17 cellular contexts compared by ENCODE assay signal in genomic region chr12:5912437-5913334, GRCh38. TPM values are rescaled to one million over a fixed set of nuclear protein-coding genes. Genes with fewer than 3 reads are reported as not detected.
A peak's percentile ranks its signal among the peaks of the same experiment; 100 is the strongest.
DNase-seq lines count a peak whose midpoint lies in the region; ATAC-seq, FAIRE-seq and TF ChIP-seq lines count a peak whose summit lies in the region.
"Had no signal": no experiment of that assay in that cellular context is flagged by ENCODE, and none has a peak within 500 bp of the region (broad histone marks: within the 10 kb centered on the region; RNA-seq: fewer than 3 reads in every experiment).

No MANE protein-coding gene starts in this region.

- no peaks in the 10 kb centered on the region for H3K4me1 Mint-ChIP-seq in activated T-helper 17 cell treated with anti-CD3 and anti-CD28 coated beads, Interleukin-2, amount 50 U/mL, for 72 hours

- peaks cover 13% of the 10 kb centered on the region for H3K27me3 Mint-ChIP-seq in activated T-helper 17 cell treated with anti-CD3 and anti-CD28 coated beads, Interleukin-2, amount 50 U/mL, for 72 hours

- no peak overlapping the region for H2BK15ac ChIP-seq in mesendoderm (replicated peaks; ENCODE audit: low read depth)

- H3K23ac ChIP-seq in mesendoderm (ENCODE audit: low read length): no peak overlapping the region

- H3K4me3 ChIP-seq in brain microvascular endothelial cell (ENCODE audit: low read depth, low read length) (no peak overlapping the region), mesendoderm (ENCODE audit: low read length) (no peak overlapping the region), right cardiac atrium (ENCODE audit: low read length) (no peak overlapping the region)

- no peaks in the 10 kb centered on the region for H3K9me3 Mint-ChIP-seq in activated T-helper 17 cell treated with anti-CD3 and anti-CD28 coated beads, Interleukin-2, amount 50 U/mL, for 72 hours
- H3K9me3 Mint-ChIP-seq: T-helper 2 cell treated with Interferon-gamma antibody and Interleukin-4, amounts not matched to agents 5 μg/mL and 100 μg/mL, for 36 hours had no signal

- no peak overlapping the region for H3K56ac ChIP-seq in mesendoderm (ENCODE audit: low read length)

- H3K4me2 ChIP-seq in mesendoderm (ENCODE audit: low read length): no peak overlapping the region

- H2AK5ac ChIP-seq in mesendoderm (ENCODE audit: low read length): no peak overlapping the region

- no peak overlapping the region for H3K4ac ChIP-seq in mesendoderm (ENCODE audit: low read depth, low read length)

- no peak for DNase-seq in D721Med (ENCODE audit: insufficient read length, low spot score)
- peak; percentile 31 for DNase-seq in HTR-8/SVneo (ENCODE audit: insufficient read length, low spot score)
- no peak for DNase-seq in brain microvascular endothelial cell
- peak; percentile 73 for DNase-seq in mesendoderm
- DNase-seq in activated naive CD4-positive, alpha-beta T cell treated with anti-CD3 and anti-CD28 coated beads, Interleukin-2, amount 50 U/mL, for 16 hours: no peak
- no peak for DNase-seq in kidney glomerular epithelial cell (lab: John Stamatoyannopoulos, UW)
- no peak for DNase-seq in right cardiac atrium
- DNase-seq: activated T-cell treated with anti-CD3 and anti-CD28 coated beads for 4 hours, aorta, DMS153, erythroblast, HCEC 1CT, left colon, NCI-H1436 treated with DMSO at 0.1 percent for 48 hours, occipital lobe had no signal

- no peak overlapping the region for H4K8ac ChIP-seq in mesendoderm (ENCODE audit: low read depth, low read length)

- H3K27me3 ChIP-seq in brain microvascular endothelial cell (replicated peaks) (no peaks in the 10 kb centered on the region), mesendoderm (ENCODE audit: insufficient read depth, low read length, poor library complexity) (no peaks in the 10 kb centered on the region), right cardiac atrium (ENCODE audit: control insufficient read depth, insufficient read depth) (no peaks in the 10 kb centered on the region)

- no CpG with 5 or more reads among the region's 19 CpGs for WGBS in mesendoderm (ENCODE audit: extremely low coverage, insufficient coverage, low lambda C conversion rate)
- 79% methylated on average over 19 of the region's 19 CpGs for WGBS in right cardiac atrium

- H3K36me3 ChIP-seq in brain microvascular endothelial cell (replicated peaks): no peaks in the 10 kb centered on the region
- H3K36me3 ChIP-seq in mesendoderm (ENCODE audit: control insufficient read depth, insufficient read depth, low read length): no peaks in the 10 kb centered on the region

- H3K18ac ChIP-seq in mesendoderm (ENCODE audit: low read length): no peak overlapping the region

- H3K4me3 Mint-ChIP-seq in activated T-helper 17 cell treated with anti-CD3 and anti-CD28 coated beads, Interleukin-2, amount 50 U/mL, for 72 hours: no peak overlapping the region
- H3K4me3 Mint-ChIP-seq: T-helper 2 cell treated with Interferon-gamma antibody and Interleukin-4, amounts not matched to agents 5 μg/mL and 100 μg/mL, for 36 hours had no signal

- no peaks in the 10 kb centered on the region for H3K79me2 ChIP-seq in mesendoderm (ENCODE audit: control insufficient read depth, insufficient read depth, low read length)

- no peak overlapping the region for H2BK120ac ChIP-seq in mesendoderm (ENCODE audit: low read depth, low read length)

- H3K4me1 ChIP-seq in mesendoderm (ENCODE audit: control insufficient read depth, low read depth, low read length) (peaks cover 3% of the 10 kb centered on the region), right cardiac atrium (ENCODE audit: control insufficient read depth, insufficient read depth, low read length) (no peaks in the 10 kb centered on the region)

- no peak overlapping the region for H3K9ac ChIP-seq in mesendoderm (ENCODE audit: low read length)

- no peak overlapping the region for H3K27ac Mint-ChIP-seq in activated T-helper 17 cell treated with anti-CD3 and anti-CD28 coated beads, Interleukin-2, amount 50 U/mL, for 72 hours
- H3K27ac Mint-ChIP-seq: T-helper 2 cell treated with Interferon-gamma antibody and Interleukin-4, amounts not matched to agents 5 μg/mL and 100 μg/mL, for 36 hours had no signal

- in situ Hi-C loops in brain microvascular endothelial cell (cut with HindIII; ENCODE audit: low pct_ligation_motif_present, low sequenced_read_pairs): no loop called here

- no peak overlapping the region for H4K5ac ChIP-seq in mesendoderm (ENCODE audit: low read length)

- no peaks in the 10 kb centered on the region for H3K79me1 ChIP-seq in mesendoderm (ENCODE audit: low read length)

- TF ChIP-seq CTCF in D721Med (IDR thresholded peaks at IDR 0.05; ENCODE audit: insufficient read depth, missing control alignments) (peak; percentile 40), brain microvascular endothelial cell (IDR thresholded peaks at IDR 0.05; ENCODE audit: low read depth, low read length, missing control alignments) (peak; percentile 33)

- no peak for ATAC-seq in activated T-helper 17 cell treated with anti-CD3 and anti-CD28 coated beads, Interleukin-2, amount 50 U/mL, for 72 hours (replicated peaks)
- no peak for ATAC-seq in right cardiac atrium
- ATAC-seq: left colon had no signal

- no peak overlapping the region for H2BK5ac ChIP-seq in mesendoderm (ENCODE audit: low read length)

- intact Hi-C loops in right cardiac atrium (cut with DNase I): no loop called here

- FAIRE-seq in D721Med (lab: Jason Lieb, UNC) (no peak), HTR-8/SVneo (lab: Jason Lieb, UNC) (no peak)

- no peaks in the 10 kb centered on the region for H3K36me3 Mint-ChIP-seq in activated T-helper 17 cell treated with anti-CD3 and anti-CD28 coated beads, Interleukin-2, amount 50 U/mL, for 72 hours (ENCODE audit: low read depth)

- no peaks in the 10 kb centered on the region for H3K9me3 ChIP-seq in right cardiac atrium (ENCODE audit: control insufficient read depth, low read length)

- H3K27ac ChIP-seq in brain microvascular endothelial cell: no peak overlapping the region
- H3K27ac ChIP-seq in mesendoderm (ENCODE audit: low read depth, low read length): no peak overlapping the region
- H3K27ac ChIP-seq in right cardiac atrium (ENCODE audit: low read length): no peak overlapping the region

RNA-seq across cellular contexts. Expression of gene ANO2, which starts 32.4 kb away (rescaled TPM):
- polyA plus RNA-seq in mesendoderm (2013, experiment 1 of 2): 2.2 TPM
- polyA plus RNA-seq in mesendoderm (2013, experiment 2 of 2): 2.4 TPM
- total RNA-seq in activated T-helper 17 cell treated with anti-CD3 and anti-CD28 coated beads, Interleukin-2, amount 50 U/mL, for 72 hours: not detected
- 10 to 100 TPM in 3 of 4 donors, 1 to 10 TPM in 1; 9.2 to 12.5 (median 11.0) TPM for total RNA-seq in right cardiac atrium
- polyA plus RNA-seq in right cardiac atrium: 7.0 TPM

Comparison
In these comparisons a context has a peak if more than half of its experiments do, and no peak if none do; other contexts are left out.
1. DNase-seq: peak in HTR-8/SVneo (single experiment) and mesendoderm (single experiment); none in D721Med (single experiment), brain microvascular endothelial cell (single experiment), activated naive CD4-positive, alpha-beta T cell treated with anti-CD3 and anti-CD28 coated beads, Interleukin-2, amount 50 U/mL, for 16 hours (single experiment), kidney glomerular epithelial cell (single experiment) and right cardiac atrium (0 of 3).
2. RNA of gene ANO2, which starts 32.4 kb away (total RNA-seq): 9.2 to 12.5 TPM in right cardiac atrium; not detected in activated T-helper 17 cell treated with anti-CD3 and anti-CD28 coated beads, Interleukin-2, amount 50 U/mL, for 72 hours; every median in the first group is over 4 times any median in the second.